22 cellular contexts compared by ENCODE assay signal in the genomic region with DNA sequence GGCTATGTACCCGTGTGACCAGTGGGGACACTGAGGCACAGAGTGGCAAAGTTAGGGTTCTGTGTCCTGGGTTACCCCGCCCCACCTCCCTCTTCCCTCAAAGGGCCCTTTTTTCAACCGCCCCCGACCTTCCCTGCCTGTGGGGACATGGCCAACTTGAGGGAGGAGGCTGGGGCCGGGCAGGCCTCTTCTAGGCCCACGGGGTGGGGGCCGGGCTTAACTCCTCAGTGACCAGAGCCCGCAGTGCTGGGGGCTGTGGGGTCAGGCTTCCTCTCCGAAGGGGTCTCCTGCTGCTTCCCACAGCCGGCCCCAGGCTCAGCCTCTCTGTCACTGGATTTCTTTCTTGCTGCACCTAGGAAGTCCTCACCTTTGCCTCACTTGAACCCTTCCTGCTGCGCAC.
"Had no signal": no experiment of that assay in that cellular context is flagged by ENCODE, and none has a peak within 500 bp of the region (broad histone marks: within the 10 kb centered on the region; RNA-seq: fewer than 3 reads in every experiment).

No MANE protein-coding gene starts in this region.

- H3K36me3 Mint-ChIP-seq: activated naive CD8-positive, alpha-beta T cell had no signal

- ATAC-seq: activated T-cell treated with anti-CD3 and anti-CD28 coated beads, Interleukin-2, amount 50 U/mL, for 4 hours; activated T-helper 17 cell treated with anti-CD3 and anti-CD28 coated beads, Interleukin-2, amount 50 U/mL, for 72 hours; T-helper 17 cell had no signal

- H3K27ac ChIP-seq: Peyer's patch, SJSA1 had no signal

- H3K9me3 ChIP-seq: Peyer's patch, SJSA1 had no signal

- DNase-seq: activated CD4-positive, alpha-beta memory T cell treated with anti-CD3 and anti-CD28 coated beads, Interleukin-2, amount 10 ng/mL, durations not matched to agents 7 days and 5 days; activated CD4-positive, alpha-beta T cell treated with anti-CD3 and anti-CD28 coated beads, Interleukin-2, amount 50 U/mL, for 1 hour; activated CD4-positive, CD25-positive, alpha-beta regulatory T cell; activated gamma-delta T cell; activated naive CD4-positive, alpha-beta T cell treated with anti-CD3 and anti-CD28 coated beads for 36 hours; activated T-cell treated with anti-CD3 and anti-CD28 coated beads, Interleukin-2, amount 50 U/mL, for 4 hours; amygdala; Kasumi-1; KBM-7; NCI-H1105 treated with DMSO at 0.1 percent for 48 hours; NCI-H1436 treated with DMSO at 0.1 percent for 48 hours; NCI-H187; NCI-H2081; NCI-H446; NCI-H524; Peyer's patch; SHP77; T-helper 17 cell; T-helper 9 cell had no signal

- H3K4me3 ChIP-seq: Peyer's patch, SJSA1 had no signal

- H3K27ac Mint-ChIP-seq: activated CD4-positive, alpha-beta memory T cell treated with anti-CD3 and anti-CD28 coated beads, Interleukin-2, amount 10 ng/mL, durations not matched to agents 7 days and 5 days; activated naive CD4-positive, alpha-beta T cell treated with anti-CD3 and anti-CD28 coated beads for 36 hours; activated naive CD8-positive, alpha-beta T cell; activated T-helper 17 cell treated with anti-CD3 and anti-CD28 coated beads, Interleukin-2, amount 50 U/mL, for 72 hours; T-helper 17 cell had no signal

- H3K4me1 Mint-ChIP-seq: activated CD4-positive, alpha-beta memory T cell treated with anti-CD3 and anti-CD28 coated beads, Interleukin-2, amount 10 ng/mL, durations not matched to agents 7 days and 5 days; activated T-helper 17 cell treated with anti-CD3 and anti-CD28 coated beads, Interleukin-2, amount 50 U/mL, for 72 hours; T-helper 17 cell had no signal

- H3K9me3 Mint-ChIP-seq: activated CD4-positive, alpha-beta memory T cell treated with anti-CD3 and anti-CD28 coated beads, Interleukin-2, amount 10 ng/mL, durations not matched to agents 7 days and 5 days; activated naive CD4-positive, alpha-beta T cell treated with anti-CD3 and anti-CD28 coated beads for 36 hours; activated T-cell treated with anti-CD3 and anti-CD28 coated beads, Interleukin-2, amount 50 U/mL, for 4 hours; activated T-helper 17 cell treated with anti-CD3 and anti-CD28 coated beads, Interleukin-2, amount 50 U/mL, for 72 hours had no signal

- H3K4me3 Mint-ChIP-seq: activated CD4-positive, alpha-beta memory T cell treated with anti-CD3 and anti-CD28 coated beads, Interleukin-2, amount 10 ng/mL, durations not matched to agents 7 days and 5 days; activated naive CD4-positive, alpha-beta T cell treated with anti-CD3 and anti-CD28 coated beads for 36 hours; activated naive CD8-positive, alpha-beta T cell; activated T-cell treated with anti-CD3 and anti-CD28 coated beads, Interleukin-2, amount 50 U/mL, for 4 hours; activated T-helper 17 cell treated with anti-CD3 and anti-CD28 coated beads, Interleukin-2, amount 50 U/mL, for 72 hours; T-helper 17 cell had no signal

- H3K27me3 ChIP-seq: Peyer's patch, SJSA1 had no signal

- H3K27me3 Mint-ChIP-seq: activated CD4-positive, alpha-beta memory T cell treated with anti-CD3 and anti-CD28 coated beads, Interleukin-2, amount 10 ng/mL, durations not matched to agents 7 days and 5 days; activated naive CD8-positive, alpha-beta T cell; activated T-helper 17 cell treated with anti-CD3 and anti-CD28 coated beads, Interleukin-2, amount 50 U/mL, for 72 hours; T-helper 17 cell had no signal

- H3K4me1 ChIP-seq: Peyer's patch, SJSA1 had no signal
